Comparison of ENCODE assay signal across 20 cellular contexts in genomic region chr16:64398795-64399194, GRCh38.
DNase-seq lines count a peak whose midpoint lies in the region; ATAC-seq and TF ChIP-seq lines count a peak whose summit lies in the region.
"Had no signal": no experiment of that assay in that cellular context is flagged by ENCODE, and none has a peak within 500 bp of the region (broad histone marks: within the 10 kb centered on the region; RNA-seq: fewer than 3 reads in every experiment).

No MANE protein-coding gene starts in this region.

- no peak overlapping the region for H2BK120ac ChIP-seq in mesenchymal stem cell (ENCODE audit: low read depth, low read length)

- H3K79me1 ChIP-seq in mesenchymal stem cell (replicated peaks; ENCODE audit: low read length, poor library complexity, severe bottlenecking) = no peaks in the 10 kb centered on the region

- no peaks in the 10 kb centered on the region for H3K79me2 ChIP-seq in smooth muscle cell (ENCODE audit: low read depth)

- H3K27ac ChIP-seq in smooth muscle cell (ENCODE audit: low read depth) (peak overlapping the region; percentile 70), mesenchymal stem cell (ENCODE audit: low read length, poor library complexity, severe bottlenecking) (no peak overlapping the region)

- no peak overlapping the region for H3K18ac ChIP-seq in mesenchymal stem cell (ENCODE audit: low read depth in 1 of 2, low read length in 2 of 2)

- intact Hi-C loops in left cardiac atrium (cut with DNase I) = no loop called here

- H3K4me3 ChIP-seq in epithelial cell of esophagus (ENCODE audit: low read length) = no peak overlapping the region
- H3K4me3 ChIP-seq in smooth muscle cell = no peak overlapping the region
- H3K4me3 ChIP-seq in mesenchymal stem cell (ENCODE audit: insufficient read depth in 1 of 2, low read depth in 1 of 2, low read length in 2 of 2) = no peak overlapping the region
- H3K4me3 ChIP-seq: GM23338, HAP-1 had no signal

- DNase-seq in HFFc6 = peak; percentile 15
- peak; percentile 69 for DNase-seq in epithelial cell of esophagus (ENCODE audit: low read depth)
- no peak for DNase-seq in smooth muscle cell (lab: John Stamatoyannopoulos, UW; ENCODE audit: unreplicated experiment)
- no peak for DNase-seq in mesenchymal stem cell
- no peak for DNase-seq in left cardiac atrium
- no peak for DNase-seq in type B pancreatic cell (ENCODE audit: extremely low spot score, unreplicated experiment)
- DNase-seq: BE2C; CD4-positive, CD25-positive, alpha-beta regulatory T cell; DMS79; MV-4-11; NCI-H1694 treated with DMSO at 0.1 percent for 48 hours; NCI-H2081 treated with DMSO at 0.1 percent for 48 hours; NCI-H2171 treated with DMSO at 0.1 percent for 48 hours; NCI-H524 treated with DMSO at 0.1 percent for 48 hours; OCI-M1; Right ventricle myocardium superior had no signal

- no peaks in the 10 kb centered on the region for H4K20me1 ChIP-seq in smooth muscle cell (ENCODE audit: low read depth)

- H3K4ac ChIP-seq in mesenchymal stem cell (ENCODE audit: low read depth in 1 of 2, low read length in 2 of 2) = no peak overlapping the region

- WGBS in smooth muscle cell (ENCODE audit: low lambda C conversion rate) = 49% methylated on average over 5 of the region's 5 CpGs
- 77% methylated on average over 3 of the region's 5 CpGs for WGBS in mesenchymal stem cell

- peaks cover 10% of the 10 kb centered on the region for H3F3A ChIP-seq in smooth muscle cell (ENCODE audit: low read depth)

- H2AK5ac ChIP-seq in mesenchymal stem cell (ENCODE audit: low read length, severe bottlenecking) = no peak overlapping the region

- H3K4me1 Mint-ChIP-seq in HFFc6 (ENCODE audit: low read depth) = peaks cover 46% of the 10 kb centered on the region
- peaks cover 6% of the 10 kb centered on the region for H3K4me1 Mint-ChIP-seq in type B pancreatic cell (ENCODE audit: unreplicated experiment)
- H3K4me1 Mint-ChIP-seq: CD4-positive, CD25-positive, alpha-beta regulatory T cell; GM23338; IgD-negative memory B cell had no signal

- TF ChIP-seq CTCF in HFFc6 (IDR thresholded peaks at IDR 0.05) = no peak
- TF ChIP-seq CTCF in epithelial cell of esophagus (IDR thresholded peaks at IDR 0.05; ENCODE audit: insufficient read depth, low read depth, low read length, missing control alignments) = no peak
- no peak for TF ChIP-seq CTCF in smooth muscle cell (IDR thresholded peaks at IDR 0.05; ENCODE audit: borderline replicate concordance, insufficient read depth, poor library complexity, severe bottlenecking)
- TF ChIP-seq CTCF in type B pancreatic cell (conservative IDR thresholded peaks at IDR 0.05) = no peak

- no peak overlapping the region for H2BK15ac ChIP-seq in mesenchymal stem cell (ENCODE audit: low read depth, poor library complexity, severe bottlenecking)

- H2BK5ac ChIP-seq in mesenchymal stem cell (ENCODE audit: low read depth, low read length, poor library complexity, severe bottlenecking) = no peak overlapping the region

- H3K4me2 ChIP-seq in smooth muscle cell = peak overlapping the region; percentile 61
- no peak overlapping the region for H3K4me2 ChIP-seq in mesenchymal stem cell (ENCODE audit: low read length, poor library complexity, severe bottlenecking)
- H3K4me2 ChIP-seq: GM23338 had no signal

- H3K27me3 Mint-ChIP-seq in HFFc6 (ENCODE audit: insufficient read depth) (no peaks in the 10 kb centered on the region; the same call in 1 of the 2 replicates), type B pancreatic cell (peaks cover 3% of the 10 kb centered on the region)
- H3K27me3 Mint-ChIP-seq: CD4-positive, CD25-positive, alpha-beta regulatory T cell; IgD-negative memory B cell had no signal

- peak overlapping the region; percentile 14; the same call in 1 of the 2 replicates for H3K4me3 Mint-ChIP-seq in HFFc6
- H3K4me3 Mint-ChIP-seq in type B pancreatic cell = no peak overlapping the region
- H3K4me3 Mint-ChIP-seq: CD4-positive, CD25-positive, alpha-beta regulatory T cell; GM23338; IgD-negative memory B cell had no signal

- no peak overlapping the region for H2BK12ac ChIP-seq in mesenchymal stem cell (ENCODE audit: low read length in 2 of 2)

- H3K27ac Mint-ChIP-seq in HFFc6 (peak overlapping the region; percentile 18; the same call in 1 of the 2 replicates), type B pancreatic cell (no peak overlapping the region)
- H3K27ac Mint-ChIP-seq: CD4-positive, CD25-positive, alpha-beta regulatory T cell; GM23338; IgD-negative memory B cell had no signal

- H3K23ac ChIP-seq in mesenchymal stem cell (ENCODE audit: low read length in 2 of 2) = no peak overlapping the region

- H3K4me1 ChIP-seq in smooth muscle cell (ENCODE audit: low read depth) (peaks cover 10% of the 10 kb centered on the region), mesenchymal stem cell (ENCODE audit: control insufficient read depth, insufficient read depth, low read depth, low read length) (peaks cover 1% of the 10 kb centered on the region)
- H3K4me1 ChIP-seq: BE2C, HAP-1 had no signal

- H2AFZ ChIP-seq in smooth muscle cell (ENCODE audit: low read depth) (peak overlapping the region; percentile 31), mesenchymal stem cell (ENCODE audit: low read depth, low read length) (no peak overlapping the region)
- H2AFZ ChIP-seq: GM23338 had no signal

- H3K36me3 Mint-ChIP-seq in HFFc6 (ENCODE audit: low read depth) (peaks cover 10% of the 10 kb centered on the region), type B pancreatic cell (no peaks in the 10 kb centered on the region)
- H3K36me3 Mint-ChIP-seq: CD4-positive, CD25-positive, alpha-beta regulatory T cell; IgD-negative memory B cell had no signal

- no peak overlapping the region for H4K8ac ChIP-seq in mesenchymal stem cell (ENCODE audit: low read length)

- no peaks in the 10 kb centered on the region for H3K9me3 ChIP-seq in smooth muscle cell (replicated peaks; ENCODE audit: low read depth)
- no peaks in the 10 kb centered on the region for H3K9me3 ChIP-seq in mesenchymal stem cell (ENCODE audit: control insufficient read depth, low read length)
- H3K9me3 ChIP-seq: BE2C, HAP-1 had no signal

- H4K91ac ChIP-seq in mesenchymal stem cell (ENCODE audit: low read length) = no peak overlapping the region

- no peak overlapping the region for H3K14ac ChIP-seq in mesenchymal stem cell (ENCODE audit: low read length in 2 of 2)

- peak overlapping the region; percentile 10 for H3K9ac ChIP-seq in smooth muscle cell (ENCODE audit: low read depth)
- H3K9ac ChIP-seq in mesenchymal stem cell (ENCODE audit: low read length) = no peak overlapping the region

- H3K27me3 ChIP-seq in smooth muscle cell (ENCODE audit: low read depth) (no peaks in the 10 kb centered on the region), mesenchymal stem cell (ENCODE audit: control insufficient read depth in 1 of 2, insufficient read depth in 1 of 2, low read length in 2 of 2) (no peaks in the 10 kb centered on the region)
- H3K27me3 ChIP-seq: BE2C had no signal

- H3K9me3 Mint-ChIP-seq in HFFc6 (peaks cover 9% of the 10 kb centered on the region), type B pancreatic cell (no peaks in the 10 kb centered on the region)
- H3K9me3 Mint-ChIP-seq: GM23338 had no signal

- H3K36me3 ChIP-seq in smooth muscle cell (ENCODE audit: low read depth) = no peaks in the 10 kb centered on the region
- H3K36me3 ChIP-seq in mesenchymal stem cell (ENCODE audit: control insufficient read depth in 1 of 2, insufficient read depth in 2 of 2, low read depth in 1 of 2, low read length in 2 of 2) = no peaks in the 10 kb centered on the region
- H3K36me3 ChIP-seq: BE2C, HAP-1 had no signal

- ATAC-seq in SK-N-SH treated with all-trans-retinoic acid at 6 μM for 48 hours = peak; percentile 89
- ATAC-seq in left cardiac atrium = no peak
- ATAC-seq: GM23338 had no signal

TF ChIP-seq in SK-N-SH treated with all-trans-retinoic acid at 6 μM for 48 hours, 23 proteins besides CTCF, POLR2A, EP300 and RAD21:
- TF ChIP-seq CSRNP3 (CRISPR knock-in tag; IDR thresholded peaks at IDR 0.05) (no peak), POU6F1 (CRISPR knock-in tag; IDR thresholded peaks at IDR 0.05; ENCODE audit: borderline replicate concordance, low read depth) (no peak), ZC3H10 (CRISPR knock-in tag; IDR thresholded peaks at IDR 0.05) (no peak)
TF ChIP-seq in SK-N-SH treated with all-trans-retinoic acid at 6 μM for 48 hours: peak in this region for 0.

Comparison
In these comparisons a context has a peak if more than half of its experiments do, and no peak if none do; other contexts are left out.
1. DNase-seq: peak in HFFc6 (single experiment) and epithelial cell of esophagus (single experiment); none in smooth muscle cell (single experiment), mesenchymal stem cell (single experiment), left cardiac atrium (single experiment) and type B pancreatic cell (single experiment).